Comparison of ENCODE assay signal across 14 cellular contexts in genomic region chr4:101418466-101418865, GRCh38.
DNase-seq lines count a peak whose midpoint lies in the region; ATAC-seq lines count a peak whose summit lies in the region.
"Had no signal": no experiment of that assay in that cellular context is flagged by ENCODE, and none has a peak within 500 bp of the region (broad histone marks: within the 10 kb centered on the region; RNA-seq: fewer than 3 reads in every experiment).

No MANE protein-coding gene starts in this region.

- ATAC-seq in GM19452 (IDR thresholded peaks at IDR 0.05; ENCODE audit: unreplicated experiment) (peak; percentile 10), HG03159 (IDR thresholded peaks at IDR 0.05; ENCODE audit: unreplicated experiment) (no peak), GM19324 (IDR thresholded peaks at IDR 0.05; ENCODE audit: low FRiP score, unreplicated experiment) (no peak)
- no peak for ATAC-seq in naive thymus-derived CD8-positive, alpha-beta T cell

- DNase-seq in NCI-H748 (lab: John Stamatoyannopoulos, UW; ENCODE audit: unreplicated experiment): peak; percentile 25
- DNase-seq in NCI-H748 treated with DMSO at 0.1 percent for 48 hours (lab: John Stamatoyannopoulos, UW): no peak
- DNase-seq in naive thymus-derived CD8-positive, alpha-beta T cell: no peak
- DNase-seq in NK-92 (lab: John Stamatoyannopoulos, UW; ENCODE audit: unreplicated experiment): no peak
- DNase-seq: cerebellar nuclear complex, HCEC 1CT, head of caudate nucleus, NCI-H1694, NCI-H524 treated with DMSO at 0.1 percent for 48 hours, nucleus accumbens had no signal

- peaks cover 43% of the 10 kb centered on the region for H3K4me1 Mint-ChIP-seq in T-helper 1 cell treated with Interleukin-12 subunit alpha and Interleukin-12 subunit beta and Interleukin-4 antibody, amounts not matched to agents 30 μg/mL and 1 μg/mL, for 36 hours (ENCODE audit: low read depth)
- H3K4me1 Mint-ChIP-seq in naive thymus-derived CD8-positive, alpha-beta T cell: peaks cover 14 to 51% (median 39%) of the 10 kb centered on the region in 4 donors

- peaks cover 3% of the 10 kb centered on the region for H3K9me3 Mint-ChIP-seq in T-helper 1 cell treated with Interleukin-12 subunit alpha and Interleukin-12 subunit beta and Interleukin-4 antibody, amounts not matched to agents 30 μg/mL and 1 μg/mL, for 36 hours
- H3K9me3 Mint-ChIP-seq in naive thymus-derived CD8-positive, alpha-beta T cell: peaks cover 0 to 2% (median 0%) of the 10 kb centered on the region in 9 donors

- H3K27ac Mint-ChIP-seq in T-helper 1 cell treated with Interleukin-12 subunit alpha and Interleukin-12 subunit beta and Interleukin-4 antibody, amounts not matched to agents 30 μg/mL and 1 μg/mL, for 36 hours: peak overlapping the region; percentile 83
- H3K27ac Mint-ChIP-seq in naive thymus-derived CD8-positive, alpha-beta T cell: peak overlapping the region in 1 of 10 donors; percentile 81

- peaks cover 20% of the 10 kb centered on the region for H3K27me3 Mint-ChIP-seq in T-helper 1 cell treated with Interleukin-12 subunit alpha and Interleukin-12 subunit beta and Interleukin-4 antibody, amounts not matched to agents 30 μg/mL and 1 μg/mL, for 36 hours (ENCODE audit: low read depth)
- peaks cover 21 to 63% (median 40%) of the 10 kb centered on the region in 5 donors for H3K27me3 Mint-ChIP-seq in naive thymus-derived CD8-positive, alpha-beta T cell

- POLR2A ChIA-PET in naive thymus-derived CD8-positive, alpha-beta T cell (lab: Charles Lee): interaction anchor here (0.6 to 1.1 kb wide), 2 partner anchors 48 to 927 kb away, joined by 3 to 4 read pairs; partner anchors contain the start of gene SLC39A8

- H3K36me3 Mint-ChIP-seq in T-helper 1 cell treated with Interleukin-12 subunit alpha and Interleukin-12 subunit beta and Interleukin-4 antibody, amounts not matched to agents 30 μg/mL and 1 μg/mL, for 36 hours (ENCODE audit: low read depth): peaks cover 9% of the 10 kb centered on the region
- H3K36me3 Mint-ChIP-seq in naive thymus-derived CD8-positive, alpha-beta T cell: no peaks in the 10 kb centered on the region

- H3K4me3 Mint-ChIP-seq in T-helper 1 cell treated with Interleukin-12 subunit alpha and Interleukin-12 subunit beta and Interleukin-4 antibody, amounts not matched to agents 30 μg/mL and 1 μg/mL, for 36 hours: peak overlapping the region; percentile 67
- H3K4me3 Mint-ChIP-seq in naive thymus-derived CD8-positive, alpha-beta T cell: peak overlapping the region; percentile 12 to 79 (median 57)
